10 cellular contexts compared by ENCODE assay signal in genomic region chr11:26227883-26228502, GRCh38.
DNase-seq lines count a peak whose midpoint lies in the region; ATAC-seq and TF ChIP-seq lines count a peak whose summit lies in the region.
"Had no signal": no experiment of that assay in that cellular context is flagged by ENCODE, and none has a peak within 500 bp of the region (broad histone marks: within the 10 kb centered on the region; RNA-seq: fewer than 3 reads in every experiment).

No MANE protein-coding gene starts in this region.

- peak overlapping the region in 7 of 11 experiments; percentile 12 to 58 (median 38); a peak in 10 of 22 replicates for H3K27ac ChIP-seq in BLaER1 treated with 17β-estradiol and CSF1 and Interleukin-3, amounts not matched to agents 10 nM and 100 nM
- no peak overlapping the region for H3K27ac ChIP-seq in OCI-LY1 (ENCODE audit: low read depth, low read length, poor library complexity, severe bottlenecking)
- H3K27ac ChIP-seq in brain microvascular endothelial cell = peak overlapping the region; percentile 71
- H3K27ac ChIP-seq in gastroesophageal sphincter = peak overlapping the region in 3 of 4 donors; percentile 6 to 45 (median 16)

- TF ChIP-seq POLR2A in gastroesophageal sphincter (IDR thresholded peaks at IDR 0.05) = no peak

- no peak for DNase-seq in brain microvascular endothelial cell
- DNase-seq in DMS79 treated with DMSO at 0.1 percent for 48 hours (lab: John Stamatoyannopoulos, UW) = no peak
- DNase-seq in occipital lobe (lab: John Stamatoyannopoulos, UW) = no peak
- DNase-seq in amniotic stem cell (lab: John Stamatoyannopoulos, UW) = no peak
- DNase-seq in omental fat pad (ENCODE audit: low spot score) = no peak
- DNase-seq: NCI-H1694 treated with DMSO at 0.1 percent for 48 hours, NCI-H2107 had no signal

- H3K36me3 ChIP-seq in BLaER1 treated with 17β-estradiol and CSF1 and Interleukin-3, amounts not matched to agents 10 nM and 100 nM = no peaks in the 10 kb centered on the region
- no peaks in the 10 kb centered on the region for H3K36me3 ChIP-seq in OCI-LY1 (ENCODE audit: insufficient read depth, low read length)
- no peaks in the 10 kb centered on the region for H3K36me3 ChIP-seq in brain microvascular endothelial cell (replicated peaks)
- no peaks in the 10 kb centered on the region for H3K36me3 ChIP-seq in gastroesophageal sphincter

- H3K9me2 ChIP-seq in OCI-LY1 (ENCODE audit: low read depth, low read length) = no peaks in the 10 kb centered on the region

- no peak overlapping the region for H3K4me3 ChIP-seq in BLaER1 treated with 17β-estradiol and CSF1 and Interleukin-3, amounts not matched to agents 10 nM and 100 nM
- no peak overlapping the region for H3K4me3 ChIP-seq in OCI-LY1 (ENCODE audit: low read depth, low read length, poor library complexity, severe bottlenecking)
- H3K4me3 ChIP-seq in brain microvascular endothelial cell (ENCODE audit: low read depth, low read length) = no peak overlapping the region
- no peak overlapping the region for H3K4me3 ChIP-seq in gastroesophageal sphincter

- no peaks in the 10 kb centered on the region for H3K27me3 ChIP-seq in BLaER1 treated with 17β-estradiol and CSF1 and Interleukin-3, amounts not matched to agents 10 nM and 100 nM
- no peaks in the 10 kb centered on the region for H3K27me3 ChIP-seq in OCI-LY1 (ENCODE audit: insufficient read depth, low read length)
- H3K27me3 ChIP-seq in brain microvascular endothelial cell (replicated peaks) = no peaks in the 10 kb centered on the region
- no peaks in the 10 kb centered on the region for H3K27me3 ChIP-seq in gastroesophageal sphincter

- peaks cover 0 to 13% (median 5%) of the 10 kb centered on the region in 10 experiments; a peak in 11 of 20 replicates for H3K4me1 ChIP-seq in BLaER1 treated with 17β-estradiol and CSF1 and Interleukin-3, amounts not matched to agents 10 nM and 100 nM
- H3K4me1 ChIP-seq in OCI-LY1 (ENCODE audit: insufficient read depth, low read length, severe bottlenecking) (peaks cover 4% of the 10 kb centered on the region), gastroesophageal sphincter (peaks cover 0 to 19% (median 2%) of the 10 kb centered on the region in 3 donors)

- WGBS in gastroesophageal sphincter (ENCODE audit: low coverage in 1 of 2), 2 donors = 7 to 45% methylated on average over 3 of the region's 3 CpGs

- ATAC-seq in gastroesophageal sphincter = peak; percentile 65
- ATAC-seq in omental fat pad (ENCODE audit: low FRiP score) = no peak

- peak overlapping the region; percentile 7; the same call in 1 of the 2 replicates for H2AFZ ChIP-seq in OCI-LY1 (ENCODE audit: low read length)

- no peaks in the 10 kb centered on the region for H4K20me1 ChIP-seq in BLaER1 treated with 17β-estradiol and CSF1 and Interleukin-3, amounts not matched to agents 10 nM and 100 nM
- H4K20me1 ChIP-seq in OCI-LY1 (ENCODE audit: insufficient read depth, low read length) = no peaks in the 10 kb centered on the region

- peak overlapping the region in 2 of 11 experiments; percentile 2 to 41; a peak in 1 of 22 replicates for H3K4me2 ChIP-seq in BLaER1 treated with 17β-estradiol and CSF1 and Interleukin-3, amounts not matched to agents 10 nM and 100 nM
- H3K4me2 ChIP-seq in OCI-LY1 (ENCODE audit: low read length) = no peak overlapping the region

- no peak for TF ChIP-seq CTCF in OCI-LY1 (IDR thresholded peaks at IDR 0.05; ENCODE audit: low read length)
- no peak for TF ChIP-seq CTCF in brain microvascular endothelial cell (IDR thresholded peaks at IDR 0.05; ENCODE audit: low read depth, low read length, missing control alignments)
- no peak for TF ChIP-seq CTCF in gastroesophageal sphincter (IDR thresholded peaks at IDR 0.05)
- no peak for TF ChIP-seq CTCF in omental fat pad (IDR thresholded peaks at IDR 0.05)

- H3K9me3 ChIP-seq in BLaER1 treated with 17β-estradiol and CSF1 and Interleukin-3, amounts not matched to agents 10 nM and 100 nM (replicated peaks in 1 of 11) = no peaks in the 10 kb centered on the region
- H3K9me3 ChIP-seq in OCI-LY1 (ENCODE audit: low read length) (no peaks in the 10 kb centered on the region), gastroesophageal sphincter (no peaks in the 10 kb centered on the region)

- peak overlapping the region in 1 of 11 experiments; percentile 42; a peak in 1 of 22 replicates for H3K9ac ChIP-seq in BLaER1 treated with 17β-estradiol and CSF1 and Interleukin-3, amounts not matched to agents 10 nM and 100 nM
- H3K9ac ChIP-seq in OCI-LY1 (ENCODE audit: low read length) = no peak overlapping the region

- H3F3A ChIP-seq in OCI-LY1 (ENCODE audit: insufficient read depth, low read length) = no peaks in the 10 kb centered on the region

- in situ Hi-C loops in brain microvascular endothelial cell (cut with HindIII; ENCODE audit: low pct_ligation_motif_present, low sequenced_read_pairs) = no loop called here

- no peak for TF ChIP-seq EP300 in gastroesophageal sphincter (IDR thresholded peaks at IDR 0.05)

- H3K79me2 ChIP-seq in OCI-LY1 (ENCODE audit: insufficient read depth, low read length) = no peaks in the 10 kb centered on the region
